Comparison of ENCODE assay signal across 23 cellular contexts in the genomic region with DNA sequence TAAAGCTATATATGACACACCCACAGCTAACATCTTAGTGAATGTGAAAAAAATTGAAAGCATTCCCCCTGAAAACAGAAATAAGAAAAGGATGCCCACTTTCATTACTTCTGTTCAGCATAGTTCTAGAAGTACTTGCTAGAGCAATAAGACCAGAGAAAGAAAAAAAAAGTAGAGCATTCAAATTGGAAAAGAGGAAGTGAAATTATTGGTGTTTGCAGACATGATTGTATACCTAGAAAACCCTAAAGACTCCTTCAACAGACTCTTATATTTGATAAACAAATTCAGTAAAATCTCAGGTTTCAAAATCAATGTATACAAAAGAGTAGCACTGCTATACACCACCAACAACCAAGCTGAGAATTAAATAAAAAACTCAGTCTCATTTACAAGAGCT.
DNase-seq lines count a peak whose midpoint lies in the region; ATAC-seq and TF ChIP-seq lines count a peak whose summit lies in the region.
"Had no signal": no experiment of that assay in that cellular context is flagged by ENCODE, and none has a peak within 500 bp of the region (broad histone marks: within the 10 kb centered on the region; RNA-seq: fewer than 3 reads in every experiment).

No MANE protein-coding gene starts in this region.

- CTCF ChIA-PET in PC-9 (lab: Charles Lee) = no interaction called here

- H3K27ac Mint-ChIP-seq in stimulated activated effector memory CD8-positive, alpha-beta T cell treated with anti-CD3 and anti-CD28 coated beads, Interleukin-12 subunit alpha, Interleukin-12 subunit beta, amount 100 ng/mL, for 72 hours = no peak overlapping the region
- H3K27ac Mint-ChIP-seq: CD4-positive, alpha-beta memory T cell had no signal

- H3K36me3 Mint-ChIP-seq in stimulated activated effector memory CD8-positive, alpha-beta T cell treated with anti-CD3 and anti-CD28 coated beads, Interleukin-12 subunit alpha, Interleukin-12 subunit beta, amount 100 ng/mL, for 72 hours = no peaks in the 10 kb centered on the region
- H3K36me3 Mint-ChIP-seq: CD4-positive, alpha-beta memory T cell had no signal

- peaks cover 14% of the 10 kb centered on the region for H3K9me3 Mint-ChIP-seq in stimulated activated effector memory CD8-positive, alpha-beta T cell treated with anti-CD3 and anti-CD28 coated beads, Interleukin-12 subunit alpha, Interleukin-12 subunit beta, amount 100 ng/mL, for 72 hours

- no TSS peak for BruUV-seq in PC-9 (replicated peaks; lab: Mats Ljungman, UMichigan)

- H3K9me3 ChIP-seq in PC-9 (ENCODE audit: insufficient read depth, low read depth) (peaks cover 4% of the 10 kb centered on the region; the same call in 1 of the 2 replicates), BE2C (no peaks in the 10 kb centered on the region)

- H3K4me1 ChIP-seq in PC-9 (replicated peaks; ENCODE audit: insufficient read depth) (no peaks in the 10 kb centered on the region), BE2C (no peaks in the 10 kb centered on the region)

- no peaks in the 10 kb centered on the region for H3K4me1 Mint-ChIP-seq in stimulated activated effector memory CD8-positive, alpha-beta T cell treated with anti-CD3 and anti-CD28 coated beads, Interleukin-12 subunit alpha, Interleukin-12 subunit beta, amount 100 ng/mL, for 72 hours
- H3K4me1 Mint-ChIP-seq: CD4-positive, alpha-beta memory T cell had no signal

- no peak overlapping the region for H3K27ac ChIP-seq in PC-9
- H3K27ac ChIP-seq: BLaER1 treated with 17β-estradiol and CSF1 and Interleukin-3, amounts not matched to agents 10 nM and 100 nM; HL-60 had no signal

- intact Hi-C loops in PC-9 (cut with micrococcal nuclease; ENCODE audit: unreplicated experiment) = no loop called here

- H3K9me2 ChIP-seq in PC-9 (ENCODE audit: insufficient read depth) = 0 out of 2 replicates have a peak, but pooled peaks cover 4% of the 10 kb centered on the region

- H3K36me3 ChIP-seq in PC-9 (ENCODE audit: low read depth) = no peaks in the 10 kb centered on the region
- H3K36me3 ChIP-seq in BE2C = no peaks in the 10 kb centered on the region
- H3K36me3 ChIP-seq: BLaER1 treated with 17β-estradiol and CSF1 and Interleukin-3, amounts not matched to agents 10 nM and 100 nM had no signal

- no peaks in the 10 kb centered on the region for H3K79me2 ChIP-seq in PC-9 (ENCODE audit: low read depth)

- peak; percentile 2 for DNase-seq in SIG-M5 treated with dmso at 0.1 percent for 504 hours (lab: John Stamatoyannopoulos, UW; ENCODE audit: unreplicated experiment)
- DNase-seq in SIG-M5 (lab: John Stamatoyannopoulos, UW) = no peak
- DNase-seq in MV-4-11 (lab: John Stamatoyannopoulos, UW) = peak; percentile 31
- no peak for DNase-seq in PC-9
- no peak for DNase-seq in HT-29 (ENCODE audit: low spot score)
- DNase-seq in BE2C = no peak
- DNase-seq in stimulated activated effector memory CD8-positive, alpha-beta T cell treated with anti-CD3 and anti-CD28 coated beads, Interleukin-12 subunit alpha, Interleukin-12 subunit beta, amount 100 ng/mL, for 72 hours (ENCODE audit: low spot score in 2 of 2) = no peak
- DNase-seq: CD4-positive, alpha-beta memory T cell; COR-L47; DMS53; NCI-H1092 treated with DMSO at 0.1 percent for 48 hours; NCI-H1436; NCI-H187 treated with DMSO at 0.1 percent for 48 hours; NCI-H446 treated with DMSO at 0.1 percent for 48 hours; NCI-H526; NCI-H82; NK-92 treated with Interleukin-12 subunit alpha and Interleukin-12 subunit beta, amount 100 ng/mL, for 24 hours; PC-3; Right ventricle myocardium superior; T-helper 9 cell had no signal

- H3K27me3 ChIP-seq in PC-9 (ENCODE audit: insufficient read depth, low read depth) (no peaks in the 10 kb centered on the region), BE2C (no peaks in the 10 kb centered on the region)
- H3K27me3 ChIP-seq: BLaER1 treated with 17β-estradiol and CSF1 and Interleukin-3, amounts not matched to agents 10 nM and 100 nM had no signal

- POLR2A ChIA-PET in PC-9 (lab: Charles Lee; ENCODE audit: unreplicated experiment) = no interaction called here

- TF ChIP-seq CTCF in PC-9 (conservative IDR thresholded peaks at IDR 0.05) = no peak
- no peak for TF ChIP-seq CTCF in BE2C (IDR thresholded peaks at IDR 0.05; ENCODE audit: low read depth, low read length)

- 0 out of 2 replicates have a peak, but pooled peaks cover 2% of the 10 kb centered on the region for H4K20me1 ChIP-seq in PC-9 (ENCODE audit: insufficient read depth)
- H4K20me1 ChIP-seq: BLaER1 treated with 17β-estradiol and CSF1 and Interleukin-3, amounts not matched to agents 10 nM and 100 nM had no signal

- ATAC-seq in stimulated activated effector memory CD8-positive, alpha-beta T cell treated with anti-CD3 and anti-CD28 coated beads, Interleukin-12 subunit alpha, Interleukin-12 subunit beta, amount 100 ng/mL, for 72 hours = no peak
- ATAC-seq: HCT116, PC-3 had no signal

- no peak overlapping the region for H3K4me2 ChIP-seq in PC-9
- H3K4me2 ChIP-seq: BLaER1 treated with 17β-estradiol and CSF1 and Interleukin-3, amounts not matched to agents 10 nM and 100 nM had no signal

- no peak overlapping the region for H3K4me3 Mint-ChIP-seq in stimulated activated effector memory CD8-positive, alpha-beta T cell treated with anti-CD3 and anti-CD28 coated beads, Interleukin-12 subunit alpha, Interleukin-12 subunit beta, amount 100 ng/mL, for 72 hours
- H3K4me3 Mint-ChIP-seq: CD4-positive, alpha-beta memory T cell had no signal

- H3F3A ChIP-seq in PC-9 (ENCODE audit: insufficient read depth, low read depth) = no peaks in the 10 kb centered on the region

- no peak overlapping the region for H3K4me3 ChIP-seq in PC-9
- H3K4me3 ChIP-seq in BE2C (ENCODE audit: low read depth, low read length) = no peak overlapping the region
- H3K4me3 ChIP-seq: BLaER1 treated with 17β-estradiol and CSF1 and Interleukin-3, amounts not matched to agents 10 nM and 100 nM had no signal

- 0 out of 2 replicates have a peak overlapping the region, but pooled peaks have one; percentile 15 for H2AFZ ChIP-seq in PC-9

Comparison
In these comparisons a context has a peak if more than half of its experiments do, and no peak if none do; other contexts are left out.
1. DNase-seq: peak in SIG-M5 treated with dmso at 0.1 percent for 504 hours (single experiment) and MV-4-11 (single experiment); none in SIG-M5 (single experiment), PC-9 (0 of 2), HT-29 (single experiment), BE2C (single experiment) and stimulated activated effector memory CD8-positive, alpha-beta T cell treated with anti-CD3 and anti-CD28 coated beads, Interleukin-12 subunit alpha, Interleukin-12 subunit beta, amount 100 ng/mL, for 72 hours (0 of 2).